ENCODE assay signal across 27 cellular contexts in genomic region chr15:90840954-90841353, GRCh38. TPM values are rescaled to one million over a fixed set of nuclear protein-coding genes. Genes with fewer than 3 reads are reported as not detected.
DNase-seq lines count a peak whose midpoint lies in the region; ATAC-seq, FAIRE-seq and TF ChIP-seq lines count a peak whose summit lies in the region.
"Had no signal": no experiment of that assay in that cellular context is flagged by ENCODE, and none has a peak within 500 bp of the region (broad histone marks: within the 10 kb centered on the region; RNA-seq: fewer than 3 reads in every experiment).

No MANE protein-coding gene starts in this region.

- peaks cover 39% of the 10 kb centered on the region for H3K4me1 ChIP-seq in mesodermal cell (ENCODE audit: control insufficient read depth, insufficient read depth, low read length, poor library complexity, severe bottlenecking)
- H3K4me1 ChIP-seq: BE2C, body of pancreas, pancreas had no signal

- POLR2A ChIA-PET in activated CD4-positive, alpha-beta T cell treated with anti-CD3 and anti-CD28 coated beads for 36 hours (lab: Charles Lee) = interaction anchor here (0.6 to 0.7 kb wide), 2 partner anchors 11 to 51 kb away, joined by 3 to 6 read pairs; no protein-coding TSS in a partner anchor

- H3K9me3 ChIP-seq in mesodermal cell (ENCODE audit: control insufficient read depth, low read length) = no peaks in the 10 kb centered on the region
- H3K9me3 ChIP-seq: A549, BE2C, body of pancreas, esophagus squamous epithelium, pancreas, suprapubic skin had no signal

- no peak overlapping the region for H3K4me3 ChIP-seq in mesodermal cell (ENCODE audit: extremely low read depth, insufficient read depth, low read length, poor library complexity, severe bottlenecking)
- H3K4me3 ChIP-seq: A549, body of pancreas, esophagus squamous epithelium, pancreas, SK-N-MC, suprapubic skin had no signal

- no peak for ATAC-seq in activated CD4-positive, alpha-beta T cell treated with anti-CD3 and anti-CD28 coated beads for 36 hours
- ATAC-seq in HG02981 (IDR thresholded peaks at IDR 0.05; ENCODE audit: unreplicated experiment) = no peak
- ATAC-seq: A549; body of pancreas; left colon; naive thymus-derived CD4-positive, alpha-beta T cell; pancreas; sciatic nerve had no signal

- no peaks in the 10 kb centered on the region for H3K9me3 Mint-ChIP-seq in activated CD4-positive, alpha-beta T cell treated with anti-CD3 and anti-CD28 coated beads for 36 hours (ENCODE audit: low read depth)
- H3K9me3 Mint-ChIP-seq: activated CD4-positive, alpha-beta memory T cell treated with anti-CD3 and anti-CD28 coated beads for 36 hours; activated naive CD8-positive, alpha-beta T cell treated with anti-CD3 and anti-CD28 coated beads for 36 hours; HFFc6 had no signal

- peaks cover 65% of the 10 kb centered on the region for H3K4me1 Mint-ChIP-seq in activated CD4-positive, alpha-beta T cell treated with anti-CD3 and anti-CD28 coated beads for 36 hours

- intact Hi-C loops in activated CD4-positive, alpha-beta T cell treated with anti-CD3 and anti-CD28 coated beads for 36 hours (cut with DNase I, micrococcal nuclease) = no loop called here

- no peak overlapping the region for H3K4me3 Mint-ChIP-seq in activated CD4-positive, alpha-beta T cell treated with anti-CD3 and anti-CD28 coated beads for 36 hours
- H3K4me3 Mint-ChIP-seq: activated naive CD8-positive, alpha-beta T cell treated with anti-CD3 and anti-CD28 coated beads for 36 hours; HFFc6 had no signal

- no peak for DNase-seq in activated CD4-positive, alpha-beta T cell treated with anti-CD3 and anti-CD28 coated beads for 36 hours
- DNase-seq in activated CD4-positive, alpha-beta T cell treated with anti-CD3 and anti-CD28 coated beads for 4 hours = no peak
- DNase-seq in KBM-7 = peak; percentile 35
- peak; percentile 84 for DNase-seq in amniotic epithelial cell (ENCODE audit: low read depth)
- no peak for DNase-seq in H54 (ENCODE audit: insufficient read length, low spot score)
- no peak for DNase-seq in NCI-H187 treated with DMSO at 0.1 percent for 48 hours (lab: John Stamatoyannopoulos, UW)
- DNase-seq: activated CD4-positive, alpha-beta memory T cell treated with anti-CD3 and anti-CD28 coated beads for 36 hours; activated naive CD8-positive, alpha-beta T cell treated with anti-CD3 and anti-CD28 coated beads for 36 hours; BE2C; body of pancreas; effector memory CD4-positive, alpha-beta T cell; esophagus squamous epithelium; HFFc6; left colon; mesendoderm; naive thymus-derived CD4-positive, alpha-beta T cell; NCI-H2029; NCI-H446; NK-92 treated with Interleukin-12 subunit alpha and Interleukin-12 subunit beta, amount 100 ng/mL, for 24 hours; pancreas had no signal

- WGBS in mesodermal cell (ENCODE audit: insufficient coverage in 2 of 2), 2 experiments = 85 to 90% methylated on average over 1 to 2 of the region's 8 CpGs

- H3K36me3 Mint-ChIP-seq in activated CD4-positive, alpha-beta T cell treated with anti-CD3 and anti-CD28 coated beads for 36 hours (ENCODE audit: low read depth) = peaks cover 15% of the 10 kb centered on the region
- H3K36me3 Mint-ChIP-seq: activated naive CD8-positive, alpha-beta T cell treated with anti-CD3 and anti-CD28 coated beads for 36 hours had no signal

- in situ Hi-C loops in KBM-7 (cut with MboI; ENCODE audit: low pct_unique_long_range_greater_than_20kb, low sequenced_read_pairs) = no loop called here

- H3K27ac Mint-ChIP-seq in activated CD4-positive, alpha-beta T cell treated with anti-CD3 and anti-CD28 coated beads for 36 hours = peak overlapping the region; percentile 55
- H3K27ac Mint-ChIP-seq: activated naive CD8-positive, alpha-beta T cell treated with anti-CD3 and anti-CD28 coated beads for 36 hours; HFFc6 had no signal

- H3K27me3 Mint-ChIP-seq in activated CD4-positive, alpha-beta T cell treated with anti-CD3 and anti-CD28 coated beads for 36 hours = no peaks in the 10 kb centered on the region
- H3K27me3 Mint-ChIP-seq: activated CD4-positive, alpha-beta memory T cell treated with anti-CD3 and anti-CD28 coated beads for 36 hours; activated naive CD8-positive, alpha-beta T cell treated with anti-CD3 and anti-CD28 coated beads for 36 hours; naive thymus-derived CD4-positive, alpha-beta T cell had no signal

- no peaks in the 10 kb centered on the region for H3K36me3 ChIP-seq in mesodermal cell (ENCODE audit: control insufficient read depth, insufficient read depth, low read length)
- H3K36me3 ChIP-seq: BE2C, esophagus squamous epithelium, pancreas, suprapubic skin had no signal

- TF ChIP-seq POLR2A in H54 (IDR thresholded peaks at IDR 0.05; ENCODE audit: low read depth, low read length) = no peak

- CTCF ChIA-PET in activated CD4-positive, alpha-beta T cell treated with anti-CD3 and anti-CD28 coated beads for 36 hours (lab: Charles Lee) = interaction anchor here (0.8 kb wide), 2 partner anchors 13 to 14 kb away, joined by 3 read pairs; no protein-coding TSS in a partner anchor

- FAIRE-seq in H54 (lab: Jason Lieb, UNC) = no peak
- FAIRE-seq: A549, G401.6, pancreas had no signal

- H3K27ac ChIP-seq in mesodermal cell (ENCODE audit: low read depth, low read length, severe bottlenecking) = peak overlapping the region; percentile 77
- H3K27ac ChIP-seq: A549, body of pancreas, pancreas, SK-N-MC had no signal

RNA-seq across cellular contexts. Expression of gene FURIN, which starts 27.4 kb away (rescaled TPM):
- 100 to 1,000 TPM; 406 to 422 TPM for total RNA-seq in activated CD4-positive, alpha-beta T cell treated with anti-CD3 and anti-CD28 coated beads for 36 hours
- polyA plus RNA-seq in mesodermal cell (2013, experiment 1 of 2) = 200 TPM
- 168 TPM for polyA plus RNA-seq in mesodermal cell (2013, experiment 2 of 2)

RNA-seq across cellular contexts. Expression of gene FES, which starts 43.4 kb away (rescaled TPM):
- total RNA-seq in activated CD4-positive, alpha-beta T cell treated with anti-CD3 and anti-CD28 coated beads for 36 hours = 10 to 100 TPM; 12.2 to 15.6 TPM
- polyA plus RNA-seq in mesodermal cell (2013, experiment 1 of 2) = 30.9 TPM
- 24.3 TPM for polyA plus RNA-seq in mesodermal cell (2013, experiment 2 of 2)
- polyA plus RNA-seq: naive thymus-derived CD4-positive, alpha-beta T cell had no signal

Comparison
In these comparisons a context has a peak if more than half of its experiments do, and no peak if none do; other contexts are left out.
1. DNase-seq: peak in KBM-7 (single experiment) and amniotic epithelial cell (single experiment); none in activated CD4-positive, alpha-beta T cell treated with anti-CD3 and anti-CD28 coated beads for 36 hours (single experiment), activated CD4-positive, alpha-beta T cell treated with anti-CD3 and anti-CD28 coated beads for 4 hours (0 of 2), H54 (single experiment) and NCI-H187 treated with DMSO at 0.1 percent for 48 hours (single experiment).